Comparison of ENCODE assay signal across 8 cellular contexts in the genomic region with DNA sequence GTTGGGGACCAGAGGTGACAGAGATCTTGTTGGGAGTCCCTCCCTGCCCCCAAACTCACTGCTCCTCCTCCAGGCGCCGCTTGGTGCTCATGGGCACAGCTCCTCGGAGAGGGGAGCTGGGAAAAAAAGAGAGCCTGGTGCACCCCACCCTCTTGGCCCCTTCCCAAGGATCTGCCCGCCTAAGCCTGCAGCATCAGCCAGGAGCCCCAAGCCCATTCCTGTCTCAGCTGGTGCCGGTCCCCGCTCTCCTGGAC. TPM values are rescaled to one million over a fixed set of nuclear protein-coding genes. Genes with fewer than 3 reads are reported as not detected.
A peak's percentile ranks its signal among the peaks of the same experiment; 100 is the strongest.
DNase-seq lines count a peak whose midpoint lies in the region; ATAC-seq, FAIRE-seq and TF ChIP-seq lines count a peak whose summit lies in the region.

No MANE protein-coding gene starts in this region.

- peaks cover 9% of the 10 kb centered on the region for H3K27me3 Mint-ChIP-seq in H9 (ENCODE audit: low read depth)
- no peaks in the 10 kb centered on the region for H3K27me3 Mint-ChIP-seq in T-helper 17 cell
- peaks cover 23% of the 10 kb centered on the region for H3K27me3 Mint-ChIP-seq in endothelial cell (ENCODE audit: unreplicated experiment)
- no peaks in the 10 kb centered on the region for H3K27me3 Mint-ChIP-seq in natural killer cell treated with Interleukin-12 subunit alpha and Interleukin-12 subunit beta and Interleukin-15 and Interleukin-18, amount 100 ng/mL, for 72 hours

- H3K23me2 ChIP-seq in H9 (ENCODE audit: insufficient read length, low read depth, low read length, poor library complexity, severe bottlenecking): peaks cover 26% of the 10 kb centered on the region

- H3K9ac ChIP-seq in H9 (ENCODE audit: extremely low read depth, insufficient read length, low read length): peak overlapping the region; percentile 21

- H3K4me2 ChIP-seq in H9 (ENCODE audit: insufficient read depth, insufficient read length, low read length): peak overlapping the region; percentile 51

- H2AK5ac ChIP-seq in H9 (ENCODE audit: insufficient read length, low read length): no peak overlapping the region

- H2BK5ac ChIP-seq in H9 (ENCODE audit: insufficient read length, low read length): no peak overlapping the region

- no peak overlapping the region for H3K23ac ChIP-seq in H9 (ENCODE audit: insufficient read length, low read depth, low read length)

- peaks cover 15 to 42% (median 32%) of the 10 kb centered on the region in 3 experiments for H3K36me3 Mint-ChIP-seq in H9 (ENCODE audit: insufficient read depth in 1 of 3, low read depth in 3 of 3)
- H3K36me3 Mint-ChIP-seq in T-helper 17 cell (ENCODE audit: low read depth): no peaks in the 10 kb centered on the region
- H3K36me3 Mint-ChIP-seq in endothelial cell (ENCODE audit: low read depth, unreplicated experiment): peaks cover 6% of the 10 kb centered on the region
- no peaks in the 10 kb centered on the region for H3K36me3 Mint-ChIP-seq in natural killer cell treated with Interleukin-12 subunit alpha and Interleukin-12 subunit beta and Interleukin-15 and Interleukin-18, amount 100 ng/mL, for 72 hours

- H3K27me3 ChIP-seq in H9 (ENCODE audit: insufficient read depth, low read length): no peaks in the 10 kb centered on the region

- no peak overlapping the region for H4K91ac ChIP-seq in H9 (ENCODE audit: insufficient read length, low read depth, low read length)

- H4K20me1 ChIP-seq in H9 (ENCODE audit: control insufficient read depth, insufficient read depth, insufficient read length): no peaks in the 10 kb centered on the region

- TF ChIP-seq CTCF in H9 (conservative IDR thresholded peaks at IDR 0.05) (no peak), endothelial cell (IDR thresholded peaks at IDR 0.05; ENCODE audit: unreplicated experiment) (no peak)

- no peak overlapping the region for H4K8ac ChIP-seq in H9 (replicated peaks; ENCODE audit: insufficient read length, low read depth, low read length)

- H3K4me1 Mint-ChIP-seq in H9 (peaks cover 24 to 50% of the 10 kb centered on the region in 2 experiments), T-helper 17 cell (peaks cover 34% of the 10 kb centered on the region), endothelial cell (ENCODE audit: unreplicated experiment) (peaks cover 24% of the 10 kb centered on the region)
- H3K4me1 Mint-ChIP-seq in natural killer cell treated with Interleukin-12 subunit alpha and Interleukin-12 subunit beta and Interleukin-15 and Interleukin-18, amount 100 ng/mL, for 72 hours (ENCODE audit: low read depth in 2 of 2): peaks cover 36% of the 10 kb centered on the region in 2 donors

- H3K27ac Mint-ChIP-seq in H9 (peak overlapping the region; percentile 98 to 100 (median 99); a peak in 5 of 7 replicates), T-helper 17 cell (peak overlapping the region; percentile 86), endothelial cell (ENCODE audit: unreplicated experiment) (no peak overlapping the region)
- peak overlapping the region; percentile 87 to 90 for H3K27ac Mint-ChIP-seq in natural killer cell treated with Interleukin-12 subunit alpha and Interleukin-12 subunit beta and Interleukin-15 and Interleukin-18, amount 100 ng/mL, for 72 hours

- H3K79me1 ChIP-seq in H9 (ENCODE audit: insufficient read depth, low read depth, low read length, poor library complexity, severe bottlenecking): no peaks in the 10 kb centered on the region

- no peak for TF ChIP-seq POLR2A in GM12892 (IDR thresholded peaks at IDR 0.05; ENCODE audit: low read depth, low read length)

- H2BK12ac ChIP-seq in H9 (ENCODE audit: insufficient read length, low read depth, low read length): no peak overlapping the region

- H3K56ac ChIP-seq in H9 (ENCODE audit: insufficient read length, low read depth, low read length): no peak overlapping the region

- H4K5ac ChIP-seq in H9 (ENCODE audit: insufficient read length, low read depth, low read length): no peak overlapping the region

- H2BK120ac ChIP-seq in H9 (ENCODE audit: low read depth, low read length, poor library complexity, severe bottlenecking): no peak overlapping the region

- H3K9me3 Mint-ChIP-seq in H9 (no peaks in the 10 kb centered on the region; a peak in 2 of 5 replicates), endothelial cell (ENCODE audit: unreplicated experiment) (no peaks in the 10 kb centered on the region)
- H3K9me3 Mint-ChIP-seq in natural killer cell treated with Interleukin-12 subunit alpha and Interleukin-12 subunit beta and Interleukin-15 and Interleukin-18, amount 100 ng/mL, for 72 hours: no peaks in the 10 kb centered on the region

- no peak overlapping the region for H3K14ac ChIP-seq in H9 (ENCODE audit: insufficient read depth, low read length)

- no peak for ATAC-seq in T-helper 17 cell
- ATAC-seq in natural killer cell treated with Interleukin-12 subunit alpha and Interleukin-12 subunit beta and Interleukin-15 and Interleukin-18, amount 100 ng/mL, for 72 hours: no peak

- no peak overlapping the region for H2AFZ ChIP-seq in H9 (ENCODE audit: low read length)

- FAIRE-seq in GM12892 (lab: Jason Lieb, UNC): no peak

- no peak overlapping the region for H3K4ac ChIP-seq in H9 (ENCODE audit: low read depth, low read length)

- H3K18ac ChIP-seq in H9 (ENCODE audit: insufficient read length, low read depth, low read length): no peak overlapping the region

- peak; percentile 64 for DNase-seq in AG08395 (ENCODE audit: low spot score)
- no peak for DNase-seq in H9
- DNase-seq in T-helper 17 cell: no peak
- DNase-seq in endothelial cell (ENCODE audit: low spot score): no peak
- DNase-seq in natural killer cell treated with Interleukin-12 subunit alpha and Interleukin-12 subunit beta and Interleukin-15 and Interleukin-18, amount 100 ng/mL, for 72 hours (ENCODE audit: low spot score): no peak
- DNase-seq in GM12892 (ENCODE audit: insufficient read length): no peak
- no peak for DNase-seq in CD1c-positive myeloid dendritic cell (ENCODE audit: extremely low spot score)
- DNase-seq in stimulated activated CD4-positive, alpha-beta T cell treated with anti-CD3 and anti-CD28 coated beads, Interleukin-4, amount 100 ng/mL, for 4 hours: no peak

- H3T11ph ChIP-seq in H9 (ENCODE audit: low read length): no peak overlapping the region

- H3K4me1 ChIP-seq in H9 (ENCODE audit: insufficient read depth, low read length): peaks cover 2% of the 10 kb centered on the region; the same call in 1 of the 2 replicates

- peak overlapping the region; percentile 93 to 96 for H3K4me3 Mint-ChIP-seq in H9
- H3K4me3 Mint-ChIP-seq in T-helper 17 cell: peak overlapping the region; percentile 90
- H3K4me3 Mint-ChIP-seq in endothelial cell (ENCODE audit: unreplicated experiment): peak overlapping the region; percentile 91
- peak overlapping the region; percentile 88 for H3K4me3 Mint-ChIP-seq in natural killer cell treated with Interleukin-12 subunit alpha and Interleukin-12 subunit beta and Interleukin-15 and Interleukin-18, amount 100 ng/mL, for 72 hours

- no peaks in the 10 kb centered on the region; the same call in 1 of the 2 replicates for H3K79me2 ChIP-seq in H9 (ENCODE audit: insufficient read depth, low read length)

- H2BK20ac ChIP-seq in H9 (ENCODE audit: low read depth, low read length, poor library complexity, severe bottlenecking): no peak overlapping the region

- no peak overlapping the region for H2BK15ac ChIP-seq in H9 (ENCODE audit: low read depth, low read length)

- no peak overlapping the region for H3K27ac ChIP-seq in H9 (ENCODE audit: insufficient read length, low read depth, low read length)

- no CpG with 5 or more reads among the region's 6 CpGs for WGBS in H9 (ENCODE audit: extremely low coverage, insufficient read length, low lambda C conversion rate)

- no peaks in the 10 kb centered on the region for H3K9me3 ChIP-seq in H9 (ENCODE audit: control insufficient read depth, low read depth, low read length)
- no peaks in the 10 kb centered on the region for H3K9me3 ChIP-seq in T-helper 17 cell (ENCODE audit: control insufficient read depth, low read length, poor library complexity, severe bottlenecking)

RNA-seq across cellular contexts. Expression of a gene that starts 0.4 kb away (rescaled TPM):
- total RNA-seq in H9 (2021): 61.1 and 61.3 TPM in 2 replicates
- 10 to 100 TPM; 10.6 to 14.4 TPM for total RNA-seq in T-helper 17 cell
- 28.7 TPM for total RNA-seq in endothelial cell (ENCODE audit: unreplicated experiment)
- total RNA-seq in natural killer cell treated with Interleukin-12 subunit alpha and Interleukin-12 subunit beta and Interleukin-15 and Interleukin-18, amount 100 ng/mL, for 72 hours: 10 to 100 TPM; 14.3 to 18.4 TPM
- polyA plus RNA-seq in GM12892 (2012; ENCODE audit: missing spikeins): 15.2 TPM

RNA-seq across cellular contexts. Expression of a gene that starts 0.5 kb away (rescaled TPM):
- 65.7 and 68.2 TPM in 2 replicates for total RNA-seq in H9 (2021)
- 10 to 100 TPM; 21.3 to 23.7 TPM for total RNA-seq in T-helper 17 cell
- 22.9 TPM for total RNA-seq in endothelial cell (ENCODE audit: unreplicated experiment)
- total RNA-seq in natural killer cell treated with Interleukin-12 subunit alpha and Interleukin-12 subunit beta and Interleukin-15 and Interleukin-18, amount 100 ng/mL, for 72 hours: 10 to 100 TPM; 33.6 to 58.8 TPM
- 19.5 TPM for polyA plus RNA-seq in GM12892 (2012; ENCODE audit: missing spikeins)

RNA-seq across cellular contexts. Expression of a gene that starts 3.2 kb away (rescaled TPM):
- total RNA-seq in H9 (2021) (147 and 148 TPM in 2 replicates), T-helper 17 cell (1 to 10 TPM in 1 of 2 donors, under 1 TPM in 1; 0.92 to 1.3 TPM), endothelial cell (ENCODE audit: unreplicated experiment) (3.0 TPM)
- 1 to 10 TPM; 6.4 to 6.5 TPM for total RNA-seq in natural killer cell treated with Interleukin-12 subunit alpha and Interleukin-12 subunit beta and Interleukin-15 and Interleukin-18, amount 100 ng/mL, for 72 hours
- polyA plus RNA-seq in GM12892 (2012; ENCODE audit: missing spikeins): 0.66 TPM

RNA-seq across cellular contexts. Expression of a gene that starts 5.4 kb away (rescaled TPM):
- total RNA-seq in H9 (2021) (743 and 757 TPM in 2 replicates), T-helper 17 cell (not detected), endothelial cell (ENCODE audit: unreplicated experiment) (33.0 TPM)
- not detected for total RNA-seq in natural killer cell treated with Interleukin-12 subunit alpha and Interleukin-12 subunit beta and Interleukin-15 and Interleukin-18, amount 100 ng/mL, for 72 hours
- polyA plus RNA-seq in GM12892 (2012; ENCODE audit: missing spikeins): not detected

RNA-seq across cellular contexts. Expression of a gene that starts 10.6 kb away (rescaled TPM):
- total RNA-seq in H9 (2021): 1.3 and 1.5 TPM in 2 replicates
- not detected for total RNA-seq in T-helper 17 cell
- not detected for total RNA-seq in endothelial cell (ENCODE audit: unreplicated experiment)
- under 1 TPM in 1 of 2 donors, not detected in 1; 0.47 TPM for total RNA-seq in natural killer cell treated with Interleukin-12 subunit alpha and Interleukin-12 subunit beta and Interleukin-15 and Interleukin-18, amount 100 ng/mL, for 72 hours
- not detected for polyA plus RNA-seq in GM12892 (2012; ENCODE audit: missing spikeins)

Comparison
In these comparisons a context has a peak if more than half of its experiments do, and no peak if none do; other contexts are left out.
1. RNA of a gene that starts 3.2 kb away (total RNA-seq): 147 to 148 TPM in H9; 6.4 to 6.5 TPM in natural killer cell treated with Interleukin-12 subunit alpha and Interleukin-12 subunit beta and Interleukin-15 and Interleukin-18, amount 100 ng/mL, for 72 hours, 3.0 TPM in endothelial cell (single experiment) and 0.92 to 1.3 TPM in T-helper 17 cell; every median in the first group is over 10 times any median in the second.
2. Peak in every context shown above with its lines, with median percentiles within 50 percentile points of each other: H3K4me3 Mint-ChIP-seq.